In genomic region chr4:56433280-56433679, GRCh38 we compare ENCODE assay signal across 1 cellular context.
TF ChIP-seq lines count a peak whose summit lies in the region.

No MANE protein-coding gene starts in this region.

TF ChIP-seq in K562, 482 proteins besides CTCF, POLR2A, EP300 and RAD21:
- TF ChIP-seq ARID1B (IDR thresholded peaks at IDR 0.05) (0 out of 2 replicates have a peak, but pooled peaks have one; percentile 0), ZNF384 (IDR thresholded peaks at IDR 0.05; ENCODE audit: low read depth, low read length) (0 out of 2 replicates have a peak, but pooled peaks have one; percentile 34), ZNF12 (CRISPR knock-in tag; IDR thresholded peaks at IDR 0.05) (no peak), ZNF512 (tag; IDR thresholded peaks at IDR 0.05) (peak; percentile 66), SMAD3 (CRISPR knock-in tag; conservative IDR thresholded peaks at IDR 0.05) (no peak)
- TF ChIP-seq, protein P1, sequence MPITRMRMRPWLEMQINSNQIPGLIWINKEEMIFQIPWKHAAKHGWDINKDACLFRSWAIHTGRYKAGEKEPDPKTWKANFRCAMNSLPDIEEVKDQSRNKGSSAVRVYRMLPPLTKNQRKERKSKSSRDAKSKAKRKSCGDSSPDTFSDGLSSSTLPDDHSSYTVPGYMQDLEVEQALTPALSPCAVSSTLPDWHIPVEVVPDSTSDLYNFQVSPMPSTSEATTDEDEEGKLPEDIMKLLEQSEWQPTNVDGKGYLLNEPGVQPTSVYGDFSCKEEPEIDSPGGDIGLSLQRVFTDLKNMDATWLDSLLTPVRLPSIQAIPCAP (CRISPR knock-in tag; IDR thresholded peaks at IDR 0.05; ENCODE audit: borderline replicate concordance) = no peak
- TF ChIP-seq, protein P2, sequence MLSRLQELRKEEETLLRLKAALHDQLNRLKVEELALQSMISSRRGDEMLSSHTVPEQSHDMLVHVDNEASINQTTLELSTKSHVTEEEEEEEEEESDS (CRISPR knock-in tag; IDR thresholded peaks at IDR 0.05) = no peak
